8 cellular contexts compared by ENCODE assay signal in genomic region chr17:35242158-35242804, GRCh38. TPM values are rescaled to one million over a fixed set of nuclear protein-coding genes. Genes with fewer than 3 reads are reported as not detected.
A peak's percentile ranks its signal among the peaks of the same experiment; 100 is the strongest.
DNase-seq lines count a peak whose midpoint lies in the region; ATAC-seq and TF ChIP-seq lines count a peak whose summit lies in the region.

No MANE protein-coding gene starts in this region.

- peaks cover 11 to 16% (median 12%) of the 10 kb centered on the region in 3 donors for H3K27me3 Mint-ChIP-seq in CD14-positive monocyte (ENCODE audit: low read depth in 3 of 3)
- no peaks in the 10 kb centered on the region for H3K27me3 Mint-ChIP-seq in activated T-cell treated with anti-CD3 and anti-CD28 coated beads, Interleukin-2, amount 50 U/mL, for 72 hours (ENCODE audit: low read depth)

- H3K9me3 ChIP-seq in OCI-LY1 (ENCODE audit: low read length) (no peaks in the 10 kb centered on the region), neuron (ENCODE audit: low read length) (no peaks in the 10 kb centered on the region), suprapubic skin (no peaks in the 10 kb centered on the region)

- intact Hi-C loops in CD14-positive monocyte (cut with micrococcal nuclease): loop anchor here in 1 of 2 donors (5.0 kb wide), 2 partner anchors 55 to 300 kb away; no protein-coding TSS in a partner anchor

- H3K36me3 ChIP-seq in OCI-LY1 (ENCODE audit: insufficient read depth, low read length) (no peaks in the 10 kb centered on the region), neuron (ENCODE audit: insufficient read depth, low read length) (no peaks in the 10 kb centered on the region), suprapubic skin (no peaks in the 10 kb centered on the region)

- H3K27ac Mint-ChIP-seq in CD14-positive monocyte: peak overlapping the region; percentile 95 to 99 (median 97)
- peak overlapping the region; percentile 84 for H3K27ac Mint-ChIP-seq in activated T-cell treated with anti-CD3 and anti-CD28 coated beads, Interleukin-2, amount 50 U/mL, for 72 hours

- TF ChIP-seq EP300 in suprapubic skin (IDR thresholded peaks at IDR 0.05): no peak

- peak; percentile 29 for TF ChIP-seq CTCF in CD14-positive monocyte (IDR thresholded peaks at IDR 0.05)
- no peak for TF ChIP-seq CTCF in HL-60 (IDR thresholded peaks at IDR 0.05; ENCODE audit: insufficient read depth, low read length)
- peak; percentile 31; the same call in 1 of the 2 replicates for TF ChIP-seq CTCF in OCI-LY1 (IDR thresholded peaks at IDR 0.05; ENCODE audit: low read length)
- peak; percentile 41 for TF ChIP-seq CTCF in fibroblast of the aortic adventitia (IDR thresholded peaks at IDR 0.05; ENCODE audit: insufficient read depth, low read length)
- peak in 1 of 2 donors; percentile 34 for TF ChIP-seq CTCF in suprapubic skin (IDR thresholded peaks at IDR 0.05)

- H3K4me3 ChIP-seq in HL-60 (replicated peaks; ENCODE audit: insufficient read depth, low read length) (peak overlapping the region; percentile 82), OCI-LY1 (ENCODE audit: low read depth, low read length, poor library complexity, severe bottlenecking) (peak overlapping the region; percentile 91), fibroblast of the aortic adventitia (ENCODE audit: low read depth, low read length) (peak overlapping the region; percentile 94), neuron (ENCODE audit: low read length) (peak overlapping the region; percentile 77), suprapubic skin (peak overlapping the region; percentile 67)

- no peaks in the 10 kb centered on the region for H3K9me3 Mint-ChIP-seq in CD14-positive monocyte
- H3K9me3 Mint-ChIP-seq in activated T-cell treated with anti-CD3 and anti-CD28 coated beads, Interleukin-2, amount 50 U/mL, for 72 hours: no peaks in the 10 kb centered on the region

- 2% methylated on average over 41 of the region's 43 CpGs for WGBS in suprapubic skin

- H3K4me1 ChIP-seq in OCI-LY1 (ENCODE audit: insufficient read depth, low read length, severe bottlenecking) (peaks cover 22% of the 10 kb centered on the region), neuron (ENCODE audit: insufficient read depth, low read length) (peaks cover 20% of the 10 kb centered on the region), suprapubic skin (peaks cover 39% of the 10 kb centered on the region)

- no peak for TF ChIP-seq POLR2A in suprapubic skin (IDR thresholded peaks at IDR 0.05)

- H3K36me3 Mint-ChIP-seq in CD14-positive monocyte: peaks cover 8 to 13% of the 10 kb centered on the region in 2 donors
- peaks cover 5 to 6% of the 10 kb centered on the region in 2 donors for H3K36me3 Mint-ChIP-seq in activated T-cell treated with anti-CD3 and anti-CD28 coated beads, Interleukin-2, amount 50 U/mL, for 72 hours (ENCODE audit: insufficient read depth in 2 of 2)

- H3K4me3 Mint-ChIP-seq in CD14-positive monocyte: peak overlapping the region; percentile 95 to 97
- H3K4me3 Mint-ChIP-seq in activated T-cell treated with anti-CD3 and anti-CD28 coated beads, Interleukin-2, amount 50 U/mL, for 72 hours: peak overlapping the region; percentile 92 to 96

- peak; percentile 74 for DNase-seq in CD14-positive monocyte (ENCODE audit: low spot score)
- DNase-seq in HL-60 (ENCODE audit: low read depth in 1 of 2, low spot score in 1 of 2): peak in 1 of 2 experiments; percentile 67
- DNase-seq in activated T-cell treated with anti-CD3 and anti-CD28 coated beads, Interleukin-2, amount 50 U/mL, for 72 hours: peak; percentile 88 to 92
- peak; percentile 53 for DNase-seq in fibroblast of the aortic adventitia (ENCODE audit: low read depth)
- peak; percentile 80 to 85 for DNase-seq in suprapubic skin (ENCODE audit: low spot score in 2 of 2)

- H3K27ac ChIP-seq in HL-60 (replicated peaks): peak overlapping the region; percentile 54
- H3K27ac ChIP-seq in OCI-LY1 (ENCODE audit: low read depth, low read length, poor library complexity, severe bottlenecking): no peak overlapping the region
- peak overlapping the region; percentile 94 for H3K27ac ChIP-seq in suprapubic skin

- H2AFZ ChIP-seq in OCI-LY1 (ENCODE audit: low read length): peak overlapping the region; percentile 97
- peak overlapping the region; percentile 93 for H2AFZ ChIP-seq in neuron (ENCODE audit: low read depth, low read length)

- H3K79me2 ChIP-seq in OCI-LY1 (ENCODE audit: insufficient read depth, low read length): no peaks in the 10 kb centered on the region

- peak; percentile 65 for ATAC-seq in GM19438 (IDR thresholded peaks at IDR 0.05; ENCODE audit: low read depth, unreplicated experiment)
- ATAC-seq in activated T-cell treated with anti-CD3 and anti-CD28 coated beads, Interleukin-2, amount 50 U/mL, for 72 hours (replicated peaks in 1 of 2): peak; percentile 60 to 67

- peaks cover 40% of the 10 kb centered on the region for H3K4me1 Mint-ChIP-seq in CD14-positive monocyte
- peaks cover 75% of the 10 kb centered on the region for H3K4me1 Mint-ChIP-seq in activated T-cell treated with anti-CD3 and anti-CD28 coated beads, Interleukin-2, amount 50 U/mL, for 72 hours (ENCODE audit: low read depth)

- no peaks in the 10 kb centered on the region for H3F3A ChIP-seq in OCI-LY1 (ENCODE audit: insufficient read depth, low read length)

- peak overlapping the region; percentile 81 for H3K9ac ChIP-seq in OCI-LY1 (ENCODE audit: low read length)

- H3K4me2 ChIP-seq in OCI-LY1 (ENCODE audit: low read length): peak overlapping the region; percentile 94

- H4K20me1 ChIP-seq in OCI-LY1 (ENCODE audit: insufficient read depth, low read length): no peaks in the 10 kb centered on the region

- H3K27me3 ChIP-seq in HL-60 (ENCODE audit: insufficient read depth, poor library complexity, severe bottlenecking) (peaks cover 2% of the 10 kb centered on the region), OCI-LY1 (ENCODE audit: insufficient read depth, low read length) (no peaks in the 10 kb centered on the region), neuron (ENCODE audit: insufficient read depth, low read length) (no peaks in the 10 kb centered on the region), suprapubic skin (no peaks in the 10 kb centered on the region)

- H3K9me2 ChIP-seq in OCI-LY1 (ENCODE audit: low read depth, low read length): no peaks in the 10 kb centered on the region

RNA-seq across cellular contexts. Expression of gene SLFN5, which starts 0.6 kb away (rescaled TPM):
- 1 to 10 TPM; 5.3 to 8.8 TPM for polyA plus RNA-seq in CD14-positive monocyte
- total RNA-seq in activated T-cell treated with anti-CD3 and anti-CD28 coated beads, Interleukin-2, amount 50 U/mL, for 72 hours: 10 to 100 TPM; 53.8 to 70.3 TPM
- total RNA-seq in fibroblast of the aortic adventitia (ENCODE audit: low replicate concordance) (107 and 176 TPM in 2 replicates), suprapubic skin (10 to 100 TPM in 2 of 4 donors, 1 to 10 TPM in 2; 4.9 to 17.9 (median 9.1) TPM)

RNA-seq across cellular contexts. Expression of gene SLC35G3, which starts 48.1 kb away (rescaled TPM):
- polyA plus RNA-seq in CD14-positive monocyte: not detected
- not detected for total RNA-seq in activated T-cell treated with anti-CD3 and anti-CD28 coated beads, Interleukin-2, amount 50 U/mL, for 72 hours
- total RNA-seq in fibroblast of the aortic adventitia (ENCODE audit: low replicate concordance) (0.49 TPM in 1 of 2 replicates, not detected in the other), suprapubic skin (not detected)
